Comparison of ENCODE assay signal across 1 cellular context in genomic region chr6:146864885-146865284, GRCh38.
TF ChIP-seq lines count a peak whose summit lies in the region.

No MANE protein-coding gene starts in this region.

TF ChIP-seq in K562, 482 proteins besides CTCF, POLR2A, EP300 and RAD21 (continued from another document and continues in another):
- no peak for TF ChIP-seq ZNF609 (CRISPR knock-in tag; IDR thresholded peaks at IDR 0.05; ENCODE audit: borderline replicate concordance)
- no peak for TF ChIP-seq RBFOX2 (IDR thresholded peaks at IDR 0.05; ENCODE audit: low read depth, low read length)
- no peak for TF ChIP-seq RBM14 (IDR thresholded peaks at IDR 0.05; ENCODE audit: borderline replicate concordance, insufficient read depth, low read depth, low read length)
- no peak for TF ChIP-seq KLF10 (CRISPR knock-in tag; IDR thresholded peaks at IDR 0.05)
- TF ChIP-seq RHOXF2B (CRISPR knock-in tag; conservative IDR thresholded peaks at IDR 0.05), result peak; percentile 77; the same call in 1 of the 2 replicates
- TF ChIP-seq RBM17 (IDR thresholded peaks at IDR 0.05; ENCODE audit: borderline replicate concordance, low read depth, low read length), result no peak
- TF ChIP-seq CREBBP (IDR thresholded peaks at IDR 0.05; ENCODE audit: low read depth, low read length), result no peak
- TF ChIP-seq CREB3L1 (IDR thresholded peaks at IDR 0.05; ENCODE audit: borderline replicate concordance, low read depth), result no peak
- TF ChIP-seq STAT5A (IDR thresholded peaks at IDR 0.05; ENCODE audit: borderline replicate concordance, low read length), result no peak
- peak; percentile 63; the same call in 1 of the 2 replicates for TF ChIP-seq ZNF830 (CRISPR knock-in tag; IDR thresholded peaks at IDR 0.05)
- no peak for TF ChIP-seq ELF1 (tag; IDR thresholded peaks at IDR 0.05)
- no peak for TF ChIP-seq CBX8 (IDR thresholded peaks at IDR 0.05; ENCODE audit: borderline replicate concordance, extremely low read depth, low read depth, low read length, poor library complexity, severe bottlenecking)
- TF ChIP-seq RFX7 (CRISPR knock-in tag; IDR thresholded peaks at IDR 0.05), result 0 out of 2 replicates have a peak, but pooled peaks have one; percentile 19
- TF ChIP-seq ZFP1 (CRISPR knock-in tag; IDR thresholded peaks at IDR 0.05), result 0 out of 2 replicates have a peak, but pooled peaks have one; percentile 6
- peak; percentile 35; the same call in 1 of the 2 replicates for TF ChIP-seq RNF219 (CRISPR knock-in tag; IDR thresholded peaks at IDR 0.05)
- no peak for TF ChIP-seq GABPA (tag; conservative IDR thresholded peaks at IDR 0.05; ENCODE audit: low read depth)
- TF ChIP-seq MEIS2 (IDR thresholded peaks at IDR 0.05; ENCODE audit: partially characterized antibody), result no peak
- peak in 1 of 2 experiments; percentile 37; a peak in 1 of 4 replicates for TF ChIP-seq TEAD1 (CRISPR knock-in tag; IDR thresholded peaks at IDR 0.05)
- TF ChIP-seq GABPB2 (CRISPR knock-in tag; conservative IDR thresholded peaks at IDR 0.05), result 0 out of 2 replicates have a peak, but pooled peaks have one; percentile 7
- TF ChIP-seq LARP7 (IDR thresholded peaks at IDR 0.05), result no peak
- TF ChIP-seq TEAD4 (IDR thresholded peaks at IDR 0.05; ENCODE audit: low read length), result no peak
- TF ChIP-seq TEAD4 (CRISPR knock-in tag; IDR thresholded peaks at IDR 0.05; ENCODE audit: borderline replicate concordance), result no peak
- peak; percentile 7; the same call in 1 of the 2 replicates for TF ChIP-seq POLR2H (tag; IDR thresholded peaks at IDR 0.05; ENCODE audit: low read depth)
- no peak for TF ChIP-seq E2F8 (IDR thresholded peaks at IDR 0.05; ENCODE audit: low read depth, partially characterized antibody)
- TF ChIP-seq ATF7 (IDR thresholded peaks at IDR 0.05), result no peak
- no peak for TF ChIP-seq ATF3 (IDR thresholded peaks at IDR 0.05)
- no peak for TF ChIP-seq ATF3 (CRISPR knock-in tag; conservative IDR thresholded peaks at IDR 0.05)
- TF ChIP-seq BHLHE40 (IDR thresholded peaks at IDR 0.05; ENCODE audit: low read length), result no peak
- 0 out of 2 replicates have a peak, but pooled peaks have one; percentile 9 for TF ChIP-seq HMG20B (CRISPR knock-in tag; IDR thresholded peaks at IDR 0.05)
- no peak for TF ChIP-seq BACH1 (tag; IDR thresholded peaks at IDR 0.05)
- no peak for TF ChIP-seq SIX5 (IDR thresholded peaks at IDR 0.05; ENCODE audit: borderline replicate concordance in 1 of 2, insufficient read depth in 1 of 2, low read depth in 1 of 2, low read length in 2 of 2)
- TF ChIP-seq POLR2AphosphoS2 (IDR thresholded peaks at IDR 0.05; ENCODE audit: low read length), result 0 out of 2 replicates have a peak, but pooled peaks have one; percentile 76
- TF ChIP-seq ZNF644 (tag; IDR thresholded peaks at IDR 0.05; ENCODE audit: low read depth), result no peak
- no peak for TF ChIP-seq TFAP4 (CRISPR knock-in tag; IDR thresholded peaks at IDR 0.05; ENCODE audit: borderline replicate concordance)
- 0 out of 2 replicates have a peak, but pooled peaks have one; percentile 3 for TF ChIP-seq HOXB6 (CRISPR knock-in tag; IDR thresholded peaks at IDR 0.05; ENCODE audit: borderline replicate concordance)
- 0 out of 2 replicates have a peak, but pooled peaks have one; percentile 6 for TF ChIP-seq ESRRA (IDR thresholded peaks at IDR 0.05; ENCODE audit: borderline replicate concordance, low read depth)
- TF ChIP-seq NCOA1 (IDR thresholded peaks at IDR 0.05; ENCODE audit: low read depth), result no peak
- TF ChIP-seq ZNF133 (CRISPR knock-in tag; IDR thresholded peaks at IDR 0.05), result no peak
- peak; percentile 34; the same call in 1 of the 2 replicates for TF ChIP-seq RNF2 (IDR thresholded peaks at IDR 0.05)
- no peak for TF ChIP-seq CBFA2T3 (IDR thresholded peaks at IDR 0.05)
- no peak for TF ChIP-seq ZNF79 (CRISPR knock-in tag; IDR thresholded peaks at IDR 0.05; ENCODE audit: low read depth)
- TF ChIP-seq ZNF436 (CRISPR knock-in tag; IDR thresholded peaks at IDR 0.05), result no peak
- 0 out of 2 replicates have a peak, but pooled peaks have one; percentile 23 for TF ChIP-seq ZNF253 (CRISPR knock-in tag; conservative IDR thresholded peaks at IDR 0.05)
- no peak for TF ChIP-seq ELK3 (CRISPR knock-in tag; IDR thresholded peaks at IDR 0.05)
- no peak for TF ChIP-seq KLF16 (IDR thresholded peaks at IDR 0.05)
- TF ChIP-seq SMARCA5 (IDR thresholded peaks at IDR 0.05), result no peak
- TF ChIP-seq ZNF239 (CRISPR knock-in tag; IDR thresholded peaks at IDR 0.05), result no peak; the same call in 1 of the 2 replicates
- TF ChIP-seq CUX1 (CRISPR knock-in tag; IDR thresholded peaks at IDR 0.05), result no peak
